1 cellular context compared by ENCODE assay signal in the genomic region with DNA sequence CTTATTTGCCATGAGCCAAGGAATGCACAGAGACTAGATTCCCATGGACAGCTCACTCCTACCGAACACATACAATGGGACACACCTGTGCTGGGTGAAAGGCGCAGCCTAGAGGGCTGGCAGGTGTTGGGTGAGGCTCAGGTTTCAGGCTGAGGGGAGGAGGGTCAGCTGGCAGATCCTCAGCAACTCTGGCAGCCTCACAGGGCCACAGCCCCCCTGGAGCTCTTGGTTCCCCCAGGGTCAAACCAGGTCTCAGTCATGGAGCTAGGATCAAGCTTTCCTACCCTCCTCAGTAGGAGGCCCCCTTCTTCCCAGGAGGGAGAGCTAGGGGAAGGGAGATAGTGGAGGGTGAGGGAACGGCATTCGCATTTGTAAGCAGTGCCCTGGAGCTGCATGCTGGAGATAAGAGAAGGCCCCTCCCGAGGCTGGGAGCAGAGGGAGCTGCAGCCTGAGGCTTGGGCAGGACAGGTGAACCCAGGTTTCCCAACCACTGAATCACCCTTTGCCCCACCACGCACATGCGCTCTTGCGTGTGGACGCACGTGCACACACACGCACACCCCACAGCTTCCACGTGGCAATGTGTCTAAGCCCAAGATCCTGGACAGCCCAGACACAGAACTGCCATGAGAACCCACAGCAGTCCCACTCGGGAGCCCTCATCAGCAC.
TF ChIP-seq lines count a peak whose summit lies in the region.

No MANE protein-coding gene starts in this region.

TF ChIP-seq in K562, 482 proteins besides CTCF, POLR2A, EP300 and RAD21 (continued from another document and continues in another):
- TF ChIP-seq, protein P1, sequence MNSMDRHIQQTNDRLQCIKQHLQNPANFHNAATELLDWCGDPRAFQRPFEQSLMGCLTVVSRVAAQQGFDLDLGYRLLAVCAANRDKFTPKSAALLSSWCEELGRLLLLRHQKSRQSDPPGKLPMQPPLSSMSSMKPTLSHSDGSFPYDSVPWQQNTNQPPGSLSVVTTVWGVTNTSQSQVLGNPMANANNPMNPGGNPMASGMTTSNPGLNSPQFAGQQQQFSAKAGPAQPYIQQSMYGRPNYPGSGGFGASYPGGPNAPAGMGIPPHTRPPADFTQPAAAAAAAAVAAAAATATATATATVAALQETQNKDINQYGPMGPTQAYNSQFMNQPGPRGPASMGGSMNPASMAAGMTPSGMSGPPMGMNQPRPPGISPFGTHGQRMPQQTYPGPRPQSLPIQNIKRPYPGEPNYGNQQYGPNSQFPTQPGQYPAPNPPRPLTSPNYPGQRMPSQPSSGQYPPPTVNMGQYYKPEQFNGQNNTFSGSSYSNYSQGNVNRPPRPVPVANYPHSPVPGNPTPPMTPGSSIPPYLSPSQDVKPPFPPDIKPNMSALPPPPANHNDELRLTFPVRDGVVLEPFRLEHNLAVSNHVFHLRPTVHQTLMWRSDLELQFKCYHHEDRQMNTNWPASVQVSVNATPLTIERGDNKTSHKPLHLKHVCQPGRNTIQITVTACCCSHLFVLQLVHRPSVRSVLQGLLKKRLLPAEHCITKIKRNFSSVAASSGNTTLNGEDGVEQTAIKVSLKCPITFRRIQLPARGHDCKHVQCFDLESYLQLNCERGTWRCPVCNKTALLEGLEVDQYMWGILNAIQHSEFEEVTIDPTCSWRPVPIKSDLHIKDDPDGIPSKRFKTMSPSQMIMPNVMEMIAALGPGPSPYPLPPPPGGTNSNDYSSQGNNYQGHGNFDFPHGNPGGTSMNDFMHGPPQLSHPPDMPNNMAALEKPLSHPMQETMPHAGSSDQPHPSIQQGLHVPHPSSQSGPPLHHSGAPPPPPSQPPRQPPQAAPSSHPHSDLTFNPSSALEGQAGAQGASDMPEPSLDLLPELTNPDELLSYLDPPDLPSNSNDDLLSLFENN (IDR thresholded peaks at IDR 0.05; ENCODE audit: low read depth in 2 of 2, low read length in 2 of 2) = peak in 1 of 2 experiments; percentile 78; a peak in 1 of 4 replicates
- TF ChIP-seq ZNF175 (CRISPR knock-in tag; IDR thresholded peaks at IDR 0.05; ENCODE audit: low read depth) (no peak), GATAD2A (IDR thresholded peaks at IDR 0.05) (peak; percentile 96), EP400 (IDR thresholded peaks at IDR 0.05) (peak; percentile 79), NFXL1 (CRISPR knock-in tag; IDR thresholded peaks at IDR 0.05) (no peak), FOXK1 (CRISPR knock-in tag; IDR thresholded peaks at IDR 0.05; ENCODE audit: borderline replicate concordance) (0 out of 2 replicates have a peak, but pooled peaks have one; percentile 73), ARHGAP35 (IDR thresholded peaks at IDR 0.05; ENCODE audit: partially characterized antibody) (no peak), FOXK2 (conservative IDR thresholded peaks at IDR 0.05 in 1 of 2, IDR thresholded peaks at IDR 0.05 in 1 of 2; ENCODE audit: low read depth in 2 of 2) (peak; percentile 53 to 72; a peak in 2 of 4 replicates), ZNF354B (CRISPR knock-in tag; IDR thresholded peaks at IDR 0.05) (no peak), SP2 (IDR thresholded peaks at IDR 0.05; ENCODE audit: extremely low read depth, low read depth, low read length, poor library complexity, severe bottlenecking) (no peak), JUN (IDR thresholded peaks at IDR 0.05; ENCODE audit: borderline replicate concordance, low read depth, low read length) (peak; percentile 61; the same call in 1 of the 2 replicates), JUN (CRISPR knock-in tag; IDR thresholded peaks at IDR 0.05; ENCODE audit: borderline replicate concordance) (no peak), TBL1XR1 (IDR thresholded peaks at IDR 0.05; ENCODE audit: low read length in 2 of 2) (peak; percentile 73 to 79; a peak in 3 of 4 replicates), ZNF121 (CRISPR knock-in tag; conservative IDR thresholded peaks at IDR 0.05) (0 out of 2 replicates have a peak, but pooled peaks have one; percentile 11), NFE2L1 (tag; IDR thresholded peaks at IDR 0.05; ENCODE audit: borderline replicate concordance, low read depth) (no peak), C11orf30 (IDR thresholded peaks at IDR 0.05; ENCODE audit: low read depth) (no peak), FOXP1 (CRISPR knock-in tag; IDR thresholded peaks at IDR 0.05) (no peak; the same call in none of the 2 replicates), ZSCAN32 (CRISPR knock-in tag; IDR thresholded peaks at IDR 0.05) (no peak), NR2C1 (IDR thresholded peaks at IDR 0.05) (peak; percentile 78), NR2C1 (tag; IDR thresholded peaks at IDR 0.05) (peak; percentile 70), HMG20A (CRISPR knock-in tag; conservative IDR thresholded peaks at IDR 0.05) (no peak), TCF3 (CRISPR knock-in tag; IDR thresholded peaks at IDR 0.05) (peak; percentile 98), TFAM (CRISPR knock-in tag; conservative IDR thresholded peaks at IDR 0.05) (no peak), NELFE (IDR thresholded peaks at IDR 0.05; ENCODE audit: insufficient read depth, insufficient read length) (no peak), ZFP1 (CRISPR knock-in tag; IDR thresholded peaks at IDR 0.05) (no peak), ETS2 (tag; IDR thresholded peaks at IDR 0.05; ENCODE audit: borderline replicate concordance, poor library complexity, severe bottlenecking) (no peak), SAFB2 (IDR thresholded peaks at IDR 0.05; ENCODE audit: borderline replicate concordance, low read depth, low read length, severe bottlenecking) (no peak), ZNF696 (CRISPR knock-in tag; conservative IDR thresholded peaks at IDR 0.05) (no peak), ADNP (tag; IDR thresholded peaks at IDR 0.05) (0 out of 2 replicates have a peak, but pooled peaks have one; percentile 17), STAT5B (CRISPR knock-in tag; IDR thresholded peaks at IDR 0.05) (no peak), ZNF408 (CRISPR knock-in tag; IDR thresholded peaks at IDR 0.05; ENCODE audit: low read depth) (no peak), L3MBTL2 (IDR thresholded peaks at IDR 0.05) (peak; percentile 94), ETV6 (IDR thresholded peaks at IDR 0.05; ENCODE audit: borderline replicate concordance in 1 of 2, low read depth in 2 of 2, low read length in 1 of 2) (no peak), ETV6 (CRISPR knock-in tag; IDR thresholded peaks at IDR 0.05; ENCODE audit: borderline replicate concordance) (no peak), POU5F1 (IDR thresholded peaks at IDR 0.05; ENCODE audit: borderline replicate concordance, low read depth, low read length, partially characterized antibody) (no peak), PML (IDR thresholded peaks at IDR 0.05; ENCODE audit: low read length) (peak; percentile 85), RHOXF2B (CRISPR knock-in tag; conservative IDR thresholded peaks at IDR 0.05) (no peak), TEAD1 (CRISPR knock-in tag; IDR thresholded peaks at IDR 0.05) (0 out of 4 replicates have a peak, but pooled peaks have one; percentile 3 to 21), STAG1 (CRISPR knock-in tag; IDR thresholded peaks at IDR 0.05; ENCODE audit: borderline replicate concordance) (no peak), BMI1 (IDR thresholded peaks at IDR 0.05; ENCODE audit: low read length) (no peak), ZNF766 (CRISPR knock-in tag; conservative IDR thresholded peaks at IDR 0.05) (peak; percentile 51; the same call in 1 of the 2 replicates), XRCC5 (IDR thresholded peaks at IDR 0.05; ENCODE audit: low read depth, low read length) (0 out of 2 replicates have a peak, but pooled peaks have one; percentile 30), HSF4 (CRISPR knock-in tag; IDR thresholded peaks at IDR 0.05; ENCODE audit: borderline replicate concordance) (peak; percentile 84; the same call in 1 of the 2 replicates), ZNF668 (CRISPR knock-in tag; IDR thresholded peaks at IDR 0.05) (peak; percentile 82; the same call in 1 of the 2 replicates), MAFK (IDR thresholded peaks at IDR 0.05; ENCODE audit: low read length) (no peak)
- TF ChIP-seq, protein P2, sequence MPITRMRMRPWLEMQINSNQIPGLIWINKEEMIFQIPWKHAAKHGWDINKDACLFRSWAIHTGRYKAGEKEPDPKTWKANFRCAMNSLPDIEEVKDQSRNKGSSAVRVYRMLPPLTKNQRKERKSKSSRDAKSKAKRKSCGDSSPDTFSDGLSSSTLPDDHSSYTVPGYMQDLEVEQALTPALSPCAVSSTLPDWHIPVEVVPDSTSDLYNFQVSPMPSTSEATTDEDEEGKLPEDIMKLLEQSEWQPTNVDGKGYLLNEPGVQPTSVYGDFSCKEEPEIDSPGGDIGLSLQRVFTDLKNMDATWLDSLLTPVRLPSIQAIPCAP (CRISPR knock-in tag; IDR thresholded peaks at IDR 0.05; ENCODE audit: borderline replicate concordance) = no peak
- TF ChIP-seq, protein P3, sequence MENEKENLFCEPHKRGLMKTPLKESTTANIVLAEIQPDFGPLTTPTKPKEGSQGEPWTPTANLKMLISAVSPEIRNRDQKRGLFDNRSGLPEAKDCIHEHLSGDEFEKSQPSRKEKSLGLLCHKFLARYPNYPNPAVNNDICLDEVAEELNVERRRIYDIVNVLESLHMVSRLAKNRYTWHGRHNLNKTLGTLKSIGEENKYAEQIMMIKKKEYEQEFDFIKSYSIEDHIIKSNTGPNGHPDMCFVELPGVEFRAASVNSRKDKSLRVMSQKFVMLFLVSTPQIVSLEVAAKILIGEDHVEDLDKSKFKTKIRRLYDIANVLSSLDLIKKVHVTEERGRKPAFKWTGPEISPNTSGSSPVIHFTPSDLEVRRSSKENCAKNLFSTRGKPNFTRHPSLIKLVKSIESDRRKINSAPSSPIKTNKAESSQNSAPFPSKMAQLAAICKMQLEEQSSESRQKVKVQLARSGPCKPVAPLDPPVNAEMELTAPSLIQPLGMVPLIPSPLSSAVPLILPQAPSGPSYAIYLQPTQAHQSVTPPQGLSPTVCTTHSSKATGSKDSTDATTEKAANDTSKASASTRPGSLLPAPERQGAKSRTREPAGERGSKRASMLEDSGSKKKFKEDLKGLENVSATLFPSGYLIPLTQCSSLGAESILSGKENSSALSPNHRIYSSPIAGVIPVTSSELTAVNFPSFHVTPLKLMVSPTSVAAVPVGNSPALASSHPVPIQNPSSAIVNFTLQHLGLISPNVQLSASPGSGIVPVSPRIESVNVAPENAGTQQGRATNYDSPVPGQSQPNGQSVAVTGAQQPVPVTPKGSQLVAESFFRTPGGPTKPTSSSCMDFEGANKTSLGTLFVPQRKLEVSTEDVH (IDR thresholded peaks at IDR 0.05; ENCODE audit: low read depth, partially characterized antibody) = no peak
- TF ChIP-seq, protein P4, sequence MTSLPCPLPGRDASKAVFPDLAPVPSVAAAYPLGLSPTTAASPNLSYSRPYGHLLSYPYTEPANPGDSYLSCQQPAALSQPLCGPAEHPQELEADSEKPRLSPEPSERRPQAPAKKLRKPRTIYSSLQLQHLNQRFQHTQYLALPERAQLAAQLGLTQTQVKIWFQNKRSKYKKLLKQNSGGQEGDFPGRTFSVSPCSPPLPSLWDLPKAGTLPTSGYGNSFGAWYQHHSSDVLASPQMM (CRISPR knock-in tag; IDR thresholded peaks at IDR 0.05) = no peak
- TF ChIP-seq, protein P5, sequence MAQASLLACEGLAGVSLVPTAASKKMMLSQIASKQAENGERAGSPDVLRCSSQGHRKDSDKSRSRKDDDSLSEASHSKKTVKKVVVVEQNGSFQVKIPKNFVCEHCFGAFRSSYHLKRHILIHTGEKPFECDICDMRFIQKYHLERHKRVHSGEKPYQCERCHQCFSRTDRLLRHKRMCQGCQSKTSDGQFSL (CRISPR knock-in tag; IDR thresholded peaks at IDR 0.05) = no peak
- TF ChIP-seq, protein P5 (tag; IDR thresholded peaks at IDR 0.05) = no peak
- TF ChIP-seq, protein P6, sequence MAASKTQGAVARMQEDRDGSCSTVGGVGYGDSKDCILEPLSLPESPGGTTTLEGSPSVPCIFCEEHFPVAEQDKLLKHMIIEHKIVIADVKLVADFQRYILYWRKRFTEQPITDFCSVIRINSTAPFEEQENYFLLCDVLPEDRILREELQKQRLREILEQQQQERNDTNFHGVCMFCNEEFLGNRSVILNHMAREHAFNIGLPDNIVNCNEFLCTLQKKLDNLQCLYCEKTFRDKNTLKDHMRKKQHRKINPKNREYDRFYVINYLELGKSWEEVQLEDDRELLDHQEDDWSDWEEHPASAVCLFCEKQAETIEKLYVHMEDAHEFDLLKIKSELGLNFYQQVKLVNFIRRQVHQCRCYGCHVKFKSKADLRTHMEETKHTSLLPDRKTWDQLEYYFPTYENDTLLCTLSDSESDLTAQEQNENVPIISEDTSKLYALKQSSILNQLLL (CRISPR knock-in tag; IDR thresholded peaks at IDR 0.05; ENCODE audit: borderline replicate concordance) = no peak
- TF ChIP-seq, protein P7, sequence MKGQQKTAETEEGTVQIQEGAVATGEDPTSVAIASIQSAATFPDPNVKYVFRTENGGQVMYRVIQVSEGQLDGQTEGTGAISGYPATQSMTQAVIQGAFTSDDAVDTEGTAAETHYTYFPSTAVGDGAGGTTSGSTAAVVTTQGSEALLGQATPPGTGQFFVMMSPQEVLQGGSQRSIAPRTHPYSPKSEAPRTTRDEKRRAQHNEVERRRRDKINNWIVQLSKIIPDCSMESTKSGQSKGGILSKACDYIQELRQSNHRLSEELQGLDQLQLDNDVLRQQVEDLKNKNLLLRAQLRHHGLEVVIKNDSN (CRISPR knock-in tag; IDR thresholded peaks at IDR 0.05) = peak; percentile 39; the same call in 1 of the 2 replicates
- TF ChIP-seq, protein P8, sequence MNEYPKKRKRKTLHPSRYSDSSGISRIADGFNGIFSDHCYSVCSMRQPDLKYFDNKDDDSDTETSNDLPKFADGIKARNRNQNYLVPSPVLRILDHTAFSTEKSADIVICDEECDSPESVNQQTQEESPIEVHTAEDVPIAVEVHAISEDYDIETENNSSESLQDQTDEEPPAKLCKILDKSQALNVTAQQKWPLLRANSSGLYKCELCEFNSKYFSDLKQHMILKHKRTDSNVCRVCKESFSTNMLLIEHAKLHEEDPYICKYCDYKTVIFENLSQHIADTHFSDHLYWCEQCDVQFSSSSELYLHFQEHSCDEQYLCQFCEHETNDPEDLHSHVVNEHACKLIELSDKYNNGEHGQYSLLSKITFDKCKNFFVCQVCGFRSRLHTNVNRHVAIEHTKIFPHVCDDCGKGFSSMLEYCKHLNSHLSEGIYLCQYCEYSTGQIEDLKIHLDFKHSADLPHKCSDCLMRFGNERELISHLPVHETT (CRISPR knock-in tag; conservative IDR thresholded peaks at IDR 0.05 in 1 of 2, IDR thresholded peaks at IDR 0.05 in 1 of 2) = peak in 1 of 2 experiments; percentile 63; a peak in 2 of 4 replicates
- TF ChIP-seq, protein P9, sequence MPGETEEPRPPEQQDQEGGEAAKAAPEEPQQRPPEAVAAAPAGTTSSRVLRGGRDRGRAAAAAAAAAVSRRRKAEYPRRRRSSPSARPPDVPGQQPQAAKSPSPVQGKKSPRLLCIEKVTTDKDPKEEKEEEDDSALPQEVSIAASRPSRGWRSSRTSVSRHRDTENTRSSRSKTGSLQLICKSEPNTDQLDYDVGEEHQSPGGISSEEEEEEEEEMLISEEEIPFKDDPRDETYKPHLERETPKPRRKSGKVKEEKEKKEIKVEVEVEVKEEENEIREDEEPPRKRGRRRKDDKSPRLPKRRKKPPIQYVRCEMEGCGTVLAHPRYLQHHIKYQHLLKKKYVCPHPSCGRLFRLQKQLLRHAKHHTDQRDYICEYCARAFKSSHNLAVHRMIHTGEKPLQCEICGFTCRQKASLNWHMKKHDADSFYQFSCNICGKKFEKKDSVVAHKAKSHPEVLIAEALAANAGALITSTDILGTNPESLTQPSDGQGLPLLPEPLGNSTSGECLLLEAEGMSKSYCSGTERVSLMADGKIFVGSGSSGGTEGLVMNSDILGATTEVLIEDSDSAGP (CRISPR knock-in tag; IDR thresholded peaks at IDR 0.05) = no peak
